Comparison of ENCODE assay signal across 1 cellular context in genomic region chr14:24147761-24148428, GRCh38.
TF ChIP-seq lines count a peak whose summit lies in the region.

No MANE protein-coding gene starts in this region.

TF ChIP-seq in HepG2, 621 proteins besides CTCF, POLR2A, EP300 and RAD21 (continued from another document and continues in another):
- TF ChIP-seq, protein P1, sequence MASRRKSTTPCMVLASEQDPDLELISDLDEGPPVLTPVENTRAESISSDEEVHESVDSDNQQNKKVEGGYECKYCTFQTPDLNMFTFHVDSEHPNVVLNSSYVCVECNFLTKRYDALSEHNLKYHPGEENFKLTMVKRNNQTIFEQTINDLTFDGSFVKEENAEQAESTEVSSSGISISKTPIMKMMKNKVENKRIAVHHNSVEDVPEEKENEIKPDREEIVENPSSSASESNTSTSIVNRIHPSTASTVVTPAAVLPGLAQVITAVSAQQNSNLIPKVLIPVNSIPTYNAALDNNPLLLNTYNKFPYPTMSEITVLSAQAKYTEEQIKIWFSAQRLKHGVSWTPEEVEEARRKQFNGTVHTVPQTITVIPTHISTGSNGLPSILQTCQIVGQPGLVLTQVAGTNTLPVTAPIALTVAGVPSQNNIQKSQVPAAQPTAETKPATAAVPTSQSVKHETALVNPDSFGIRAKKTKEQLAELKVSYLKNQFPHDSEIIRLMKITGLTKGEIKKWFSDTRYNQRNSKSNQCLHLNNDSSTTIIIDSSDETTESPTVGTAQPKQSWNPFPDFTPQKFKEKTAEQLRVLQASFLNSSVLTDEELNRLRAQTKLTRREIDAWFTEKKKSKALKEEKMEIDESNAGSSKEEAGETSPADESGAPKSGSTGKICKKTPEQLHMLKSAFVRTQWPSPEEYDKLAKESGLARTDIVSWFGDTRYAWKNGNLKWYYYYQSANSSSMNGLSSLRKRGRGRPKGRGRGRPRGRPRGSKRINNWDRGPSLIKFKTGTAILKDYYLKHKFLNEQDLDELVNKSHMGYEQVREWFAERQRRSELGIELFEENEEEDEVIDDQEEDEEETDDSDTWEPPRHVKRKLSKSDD (CRISPR knock-in tag; IDR thresholded peaks at IDR 0.05; ENCODE audit: low read depth) = no peak
- TF ChIP-seq, protein P2, sequence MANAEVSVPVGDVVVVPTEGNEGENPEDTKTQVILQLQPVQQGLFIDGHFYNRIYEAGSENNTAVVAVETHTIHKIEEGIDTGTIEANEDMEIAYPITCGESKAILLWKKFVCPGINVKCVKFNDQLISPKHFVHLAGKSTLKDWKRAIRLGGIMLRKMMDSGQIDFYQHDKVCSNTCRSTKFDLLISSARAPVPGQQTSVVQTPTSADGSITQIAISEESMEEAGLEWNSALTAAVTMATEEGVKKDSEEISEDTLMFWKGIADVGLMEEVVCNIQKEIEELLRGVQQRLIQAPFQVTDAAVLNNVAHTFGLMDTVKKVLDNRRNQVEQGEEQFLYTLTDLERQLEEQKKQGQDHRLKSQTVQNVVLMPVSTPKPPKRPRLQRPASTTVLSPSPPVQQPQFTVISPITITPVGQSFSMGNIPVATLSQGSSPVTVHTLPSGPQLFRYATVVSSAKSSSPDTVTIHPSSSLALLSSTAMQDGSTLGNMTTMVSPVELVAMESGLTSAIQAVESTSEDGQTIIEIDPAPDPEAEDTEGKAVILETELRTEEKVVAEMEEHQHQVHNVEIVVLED (CRISPR knock-in tag; IDR thresholded peaks at IDR 0.05; ENCODE audit: borderline replicate concordance) = no peak
- no peak for TF ChIP-seq ZNF569 (CRISPR knock-in tag; IDR thresholded peaks at IDR 0.05; ENCODE audit: borderline replicate concordance)
- peak; percentile 73; the same call in 1 of the 2 replicates for TF ChIP-seq ZNF256 (CRISPR knock-in tag; conservative IDR thresholded peaks at IDR 0.05)
- no peak for TF ChIP-seq ZUFSP (CRISPR knock-in tag; IDR thresholded peaks at IDR 0.05; ENCODE audit: borderline replicate concordance)
- peak; percentile 34; the same call in 1 of the 2 replicates for TF ChIP-seq DPF2 (CRISPR knock-in tag; IDR thresholded peaks at IDR 0.05; ENCODE audit: borderline replicate concordance, low read depth)
- peak; percentile 40; the same call in 1 of the 2 replicates for TF ChIP-seq KLF15 (CRISPR knock-in tag; IDR thresholded peaks at IDR 0.05; ENCODE audit: borderline replicate concordance)
- TF ChIP-seq MIXL1 (CRISPR knock-in tag; IDR thresholded peaks at IDR 0.05) = no peak
- no peak for TF ChIP-seq PRDM15 (CRISPR knock-in tag; IDR thresholded peaks at IDR 0.05)
- TF ChIP-seq KLF13 (CRISPR knock-in tag; IDR thresholded peaks at IDR 0.05) = peak; percentile 87; the same call in 1 of the 2 replicates
- TF ChIP-seq U2AF2 (IDR thresholded peaks at IDR 0.05; ENCODE audit: low read depth, low read length) = no peak
- TF ChIP-seq, protein P3, sequence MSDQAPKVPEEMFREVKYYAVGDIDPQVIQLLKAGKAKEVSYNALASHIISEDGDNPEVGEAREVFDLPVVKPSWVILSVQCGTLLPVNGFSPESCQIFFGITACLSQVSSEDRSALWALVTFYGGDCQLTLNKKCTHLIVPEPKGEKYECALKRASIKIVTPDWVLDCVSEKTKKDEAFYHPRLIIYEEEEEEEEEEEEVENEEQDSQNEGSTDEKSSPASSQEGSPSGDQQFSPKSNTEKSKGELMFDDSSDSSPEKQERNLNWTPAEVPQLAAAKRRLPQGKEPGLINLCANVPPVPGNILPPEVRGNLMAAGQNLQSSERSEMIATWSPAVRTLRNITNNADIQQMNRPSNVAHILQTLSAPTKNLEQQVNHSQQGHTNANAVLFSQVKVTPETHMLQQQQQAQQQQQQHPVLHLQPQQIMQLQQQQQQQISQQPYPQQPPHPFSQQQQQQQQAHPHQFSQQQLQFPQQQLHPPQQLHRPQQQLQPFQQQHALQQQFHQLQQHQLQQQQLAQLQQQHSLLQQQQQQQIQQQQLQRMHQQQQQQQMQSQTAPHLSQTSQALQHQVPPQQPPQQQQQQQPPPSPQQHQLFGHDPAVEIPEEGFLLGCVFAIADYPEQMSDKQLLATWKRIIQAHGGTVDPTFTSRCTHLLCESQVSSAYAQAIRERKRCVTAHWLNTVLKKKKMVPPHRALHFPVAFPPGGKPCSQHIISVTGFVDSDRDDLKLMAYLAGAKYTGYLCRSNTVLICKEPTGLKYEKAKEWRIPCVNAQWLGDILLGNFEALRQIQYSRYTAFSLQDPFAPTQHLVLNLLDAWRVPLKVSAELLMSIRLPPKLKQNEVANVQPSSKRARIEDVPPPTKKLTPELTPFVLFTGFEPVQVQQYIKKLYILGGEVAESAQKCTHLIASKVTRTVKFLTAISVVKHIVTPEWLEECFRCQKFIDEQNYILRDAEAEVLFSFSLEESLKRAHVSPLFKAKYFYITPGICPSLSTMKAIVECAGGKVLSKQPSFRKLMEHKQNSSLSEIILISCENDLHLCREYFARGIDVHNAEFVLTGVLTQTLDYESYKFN (CRISPR knock-in tag; conservative IDR thresholded peaks at IDR 0.05) = no peak
- TF ChIP-seq MAFF (IDR thresholded peaks at IDR 0.05; ENCODE audit: low read depth, low read length) = no peak
- no peak for TF ChIP-seq DNMT3B (CRISPR knock-in tag; conservative IDR thresholded peaks at IDR 0.05)
- TF ChIP-seq, protein P4, sequence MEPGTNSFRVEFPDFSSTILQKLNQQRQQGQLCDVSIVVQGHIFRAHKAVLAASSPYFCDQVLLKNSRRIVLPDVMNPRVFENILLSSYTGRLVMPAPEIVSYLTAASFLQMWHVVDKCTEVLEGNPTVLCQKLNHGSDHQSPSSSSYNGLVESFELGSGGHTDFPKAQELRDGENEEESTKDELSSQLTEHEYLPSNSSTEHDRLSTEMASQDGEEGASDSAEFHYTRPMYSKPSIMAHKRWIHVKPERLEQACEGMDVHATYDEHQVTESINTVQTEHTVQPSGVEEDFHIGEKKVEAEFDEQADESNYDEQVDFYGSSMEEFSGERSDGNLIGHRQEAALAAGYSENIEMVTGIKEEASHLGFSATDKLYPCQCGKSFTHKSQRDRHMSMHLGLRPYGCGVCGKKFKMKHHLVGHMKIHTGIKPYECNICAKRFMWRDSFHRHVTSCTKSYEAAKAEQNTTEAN (CRISPR knock-in tag; conservative IDR thresholded peaks at IDR 0.05) = no peak
- TF ChIP-seq ZNF496 (CRISPR knock-in tag; IDR thresholded peaks at IDR 0.05; ENCODE audit: insufficient replicate concordance) = no peak
- TF ChIP-seq ZBTB3 (CRISPR knock-in tag; IDR thresholded peaks at IDR 0.05; ENCODE audit: borderline replicate concordance, low read depth) = 0 out of 2 replicates have a peak, but pooled peaks have one; percentile 12
- peak; percentile 26; the same call in 1 of the 2 replicates for TF ChIP-seq ZNF143 (CRISPR knock-in tag; IDR thresholded peaks at IDR 0.05)
- no peak for TF ChIP-seq TRIM24 (CRISPR knock-in tag; IDR thresholded peaks at IDR 0.05)
- no peak for TF ChIP-seq ZSCAN29 (CRISPR knock-in tag; conservative IDR thresholded peaks at IDR 0.05)
- TF ChIP-seq RFXAP (CRISPR knock-in tag; IDR thresholded peaks at IDR 0.05; ENCODE audit: borderline replicate concordance) = peak; percentile 53; the same call in 1 of the 2 replicates
- TF ChIP-seq ZSCAN12 (CRISPR knock-in tag; IDR thresholded peaks at IDR 0.05) = no peak
- TF ChIP-seq ATF5 (CRISPR knock-in tag; IDR thresholded peaks at IDR 0.05; ENCODE audit: low read depth) = peak; percentile 89; the same call in 1 of the 2 replicates
- no peak for TF ChIP-seq SIX4 (CRISPR knock-in tag; IDR thresholded peaks at IDR 0.05)
- no peak for TF ChIP-seq ZSCAN5A (CRISPR knock-in tag; IDR thresholded peaks at IDR 0.05; ENCODE audit: borderline replicate concordance)
- TF ChIP-seq, protein P5, sequence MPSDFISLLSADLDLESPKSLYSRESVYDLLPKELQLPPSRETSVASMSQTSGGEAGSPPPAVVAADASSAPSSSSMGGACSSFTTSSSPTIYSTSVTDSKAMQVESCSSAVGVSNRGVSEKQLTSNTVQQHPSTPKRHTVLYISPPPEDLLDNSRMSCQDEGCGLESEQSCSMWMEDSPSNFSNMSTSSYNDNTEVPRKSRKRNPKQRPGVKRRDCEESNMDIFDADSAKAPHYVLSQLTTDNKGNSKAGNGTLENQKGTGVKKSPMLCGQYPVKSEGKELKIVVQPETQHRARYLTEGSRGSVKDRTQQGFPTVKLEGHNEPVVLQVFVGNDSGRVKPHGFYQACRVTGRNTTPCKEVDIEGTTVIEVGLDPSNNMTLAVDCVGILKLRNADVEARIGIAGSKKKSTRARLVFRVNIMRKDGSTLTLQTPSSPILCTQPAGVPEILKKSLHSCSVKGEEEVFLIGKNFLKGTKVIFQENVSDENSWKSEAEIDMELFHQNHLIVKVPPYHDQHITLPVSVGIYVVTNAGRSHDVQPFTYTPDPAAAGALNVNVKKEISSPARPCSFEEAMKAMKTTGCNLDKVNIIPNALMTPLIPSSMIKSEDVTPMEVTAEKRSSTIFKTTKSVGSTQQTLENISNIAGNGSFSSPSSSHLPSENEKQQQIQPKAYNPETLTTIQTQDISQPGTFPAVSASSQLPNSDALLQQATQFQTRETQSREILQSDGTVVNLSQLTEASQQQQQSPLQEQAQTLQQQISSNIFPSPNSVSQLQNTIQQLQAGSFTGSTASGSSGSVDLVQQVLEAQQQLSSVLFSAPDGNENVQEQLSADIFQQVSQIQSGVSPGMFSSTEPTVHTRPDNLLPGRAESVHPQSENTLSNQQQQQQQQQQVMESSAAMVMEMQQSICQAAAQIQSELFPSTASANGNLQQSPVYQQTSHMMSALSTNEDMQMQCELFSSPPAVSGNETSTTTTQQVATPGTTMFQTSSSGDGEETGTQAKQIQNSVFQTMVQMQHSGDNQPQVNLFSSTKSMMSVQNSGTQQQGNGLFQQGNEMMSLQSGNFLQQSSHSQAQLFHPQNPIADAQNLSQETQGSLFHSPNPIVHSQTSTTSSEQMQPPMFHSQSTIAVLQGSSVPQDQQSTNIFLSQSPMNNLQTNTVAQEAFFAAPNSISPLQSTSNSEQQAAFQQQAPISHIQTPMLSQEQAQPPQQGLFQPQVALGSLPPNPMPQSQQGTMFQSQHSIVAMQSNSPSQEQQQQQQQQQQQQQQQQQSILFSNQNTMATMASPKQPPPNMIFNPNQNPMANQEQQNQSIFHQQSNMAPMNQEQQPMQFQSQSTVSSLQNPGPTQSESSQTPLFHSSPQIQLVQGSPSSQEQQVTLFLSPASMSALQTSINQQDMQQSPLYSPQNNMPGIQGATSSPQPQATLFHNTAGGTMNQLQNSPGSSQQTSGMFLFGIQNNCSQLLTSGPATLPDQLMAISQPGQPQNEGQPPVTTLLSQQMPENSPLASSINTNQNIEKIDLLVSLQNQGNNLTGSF (CRISPR knock-in tag; IDR thresholded peaks at IDR 0.05) = peak; percentile 92
- TF ChIP-seq MTA3 (CRISPR knock-in tag; IDR thresholded peaks at IDR 0.05) = no peak
- TF ChIP-seq, protein P6, sequence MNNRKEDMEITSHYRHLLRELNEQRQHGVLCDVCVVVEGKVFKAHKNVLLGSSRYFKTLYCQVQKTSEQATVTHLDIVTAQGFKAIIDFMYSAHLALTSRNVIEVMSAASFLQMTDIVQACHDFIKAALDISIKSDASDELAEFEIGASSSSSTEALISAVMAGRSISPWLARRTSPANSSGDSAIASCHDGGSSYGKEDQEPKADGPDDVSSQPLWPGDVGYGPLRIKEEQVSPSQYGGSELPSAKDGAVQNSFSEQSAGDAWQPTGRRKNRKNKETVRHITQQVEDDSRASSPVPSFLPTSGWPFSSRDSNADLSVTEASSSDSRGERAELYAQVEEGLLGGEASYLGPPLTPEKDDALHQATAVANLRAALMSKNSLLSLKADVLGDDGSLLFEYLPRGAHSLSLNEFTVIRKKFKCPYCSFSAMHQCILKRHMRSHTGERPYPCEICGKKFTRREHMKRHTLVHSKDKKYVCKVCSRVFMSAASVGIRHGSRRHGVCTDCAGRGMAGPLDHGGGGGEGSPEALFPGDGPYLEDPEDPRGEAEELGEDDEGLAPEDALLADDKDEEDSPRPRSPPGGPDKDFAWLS (CRISPR knock-in tag; IDR thresholded peaks at IDR 0.05; ENCODE audit: borderline replicate concordance) = no peak
